In genomic region chr15:73844356-73844755, GRCh38 we compare ENCODE assay signal across 1 cellular context.
A peak's percentile ranks its signal among the peaks of the same experiment; 100 is the strongest.
TF ChIP-seq lines count a peak whose summit lies in the region.

No MANE protein-coding gene starts in this region.

TF ChIP-seq in H1, 55 proteins besides CTCF, POLR2A, EP300 and RAD21:
- TF ChIP-seq TEAD4 (IDR thresholded peaks at IDR 0.05; ENCODE audit: low read depth, low read length) (no peak), JUND (IDR thresholded peaks at IDR 0.05; ENCODE audit: low read length) (0 out of 2 replicates have a peak, but pooled peaks have one; percentile 56), POU5F1 (IDR thresholded peaks at IDR 0.05; ENCODE audit: low read depth, low read length) (0 out of 2 replicates have a peak, but pooled peaks have one; percentile 29)
